In genomic region chr1:3773572-3774502, GRCh38 we compare ENCODE assay signal across 11 cellular contexts. TPM values are rescaled to one million over a fixed set of nuclear protein-coding genes. Genes with fewer than 3 reads are reported as not detected.
DNase-seq lines count a peak whose midpoint lies in the region; ATAC-seq, FAIRE-seq and TF ChIP-seq lines count a peak whose summit lies in the region.
"Had no signal": no experiment of that assay in that cellular context is flagged by ENCODE, and none has a peak within 500 bp of the region (broad histone marks: within the 10 kb centered on the region; RNA-seq: fewer than 3 reads in every experiment).

No MANE protein-coding gene starts in this region.

- no peak overlapping the region for H3K27ac ChIP-seq in BLaER1
- H3K27ac ChIP-seq in trophoblast cell (ENCODE audit: low read depth, low read length) = no peak overlapping the region
- H3K27ac ChIP-seq: brain microvascular endothelial cell had no signal

- H3K9ac ChIP-seq in BLaER1 (0 out of 2 replicates have a peak overlapping the region, but pooled peaks have one; percentile 15), trophoblast cell (ENCODE audit: low read length) (no peak overlapping the region)

- H2BK120ac ChIP-seq in trophoblast cell (ENCODE audit: insufficient read depth, low read length, poor library complexity) = no peak overlapping the region

- TF ChIP-seq CTCF in epithelial cell of proximal tubule (conservative IDR thresholded peaks at IDR 0.05; ENCODE audit: low read depth, low read length) = no peak

- H3K4me2 ChIP-seq in BLaER1 = peak overlapping the region; percentile 97
- H3K4me2 ChIP-seq in trophoblast cell (ENCODE audit: low read length) = peak overlapping the region; percentile 7

- ATAC-seq in GM21526 (IDR thresholded peaks at IDR 0.05; ENCODE audit: low FRiP score, unreplicated experiment) = no peak
- ATAC-seq in HG02642 (IDR thresholded peaks at IDR 0.05; ENCODE audit: poor library complexity, unreplicated experiment) = no peak
- no peak for ATAC-seq in sciatic nerve

- no peak for FAIRE-seq in H54 (lab: Jason Lieb, UNC)

- no peak for TF ChIP-seq POLR2A in H54 (IDR thresholded peaks at IDR 0.05; ENCODE audit: low read depth, low read length)

- peaks cover 95% of the 10 kb centered on the region for H3K4me1 ChIP-seq in BLaER1
- peaks cover 18 to 37% of the 10 kb centered on the region in 2 experiments for H3K4me1 ChIP-seq in trophoblast cell (ENCODE audit: control insufficient read depth in 1 of 2, insufficient read depth in 2 of 2, low read length in 2 of 2)

- H2AK5ac ChIP-seq in trophoblast cell (ENCODE audit: low read length) = no peak overlapping the region

- no peak overlapping the region for H4K12ac ChIP-seq in trophoblast cell (ENCODE audit: low read depth, low read length)

- H3K27ac Mint-ChIP-seq in IgD-negative memory B cell = no peak overlapping the region

- H3K23ac ChIP-seq in trophoblast cell (ENCODE audit: low read length) = no peak overlapping the region

- H3K27me3 ChIP-seq in BLaER1 = no peaks in the 10 kb centered on the region
- H3K27me3 ChIP-seq in trophoblast cell (ENCODE audit: insufficient read depth, low read length) = no peaks in the 10 kb centered on the region
- H3K27me3 ChIP-seq: brain microvascular endothelial cell had no signal

- no peak overlapping the region for H4K91ac ChIP-seq in trophoblast cell (ENCODE audit: low read depth, low read length)

- H3K14ac ChIP-seq in trophoblast cell (ENCODE audit: low read length) = no peak overlapping the region

- intact Hi-C loops in sciatic nerve (cut with DNase I) = no loop called here

- H4K20me1 ChIP-seq in BLaER1 = peaks cover 58% of the 10 kb centered on the region

- no peak overlapping the region for H2BK12ac ChIP-seq in trophoblast cell (ENCODE audit: low read length)

- H3K18ac ChIP-seq in trophoblast cell (ENCODE audit: low read length) = no peak overlapping the region

- H3K9me3 ChIP-seq in BLaER1 (no peaks in the 10 kb centered on the region), trophoblast cell (ENCODE audit: insufficient read depth, low read depth, low read length) (no peaks in the 10 kb centered on the region)

- peak overlapping the region; percentile 52 to 84 (median 75) for H3K4me3 Mint-ChIP-seq in IgD-negative memory B cell

- no peak overlapping the region for H4K8ac ChIP-seq in trophoblast cell (ENCODE audit: low read depth, low read length)

- no peak overlapping the region for H3K4ac ChIP-seq in trophoblast cell (ENCODE audit: low read depth, low read length)

- no peak overlapping the region for H2AFZ ChIP-seq in trophoblast cell (ENCODE audit: insufficient read depth, low read length, poor library complexity)

- H3K27me3 Mint-ChIP-seq in IgD-negative memory B cell = peaks cover 2% of the 10 kb centered on the region

- H3K36me3 ChIP-seq in BLaER1 = peaks cover 10% of the 10 kb centered on the region
- peaks cover 6 to 12% of the 10 kb centered on the region in 2 experiments for H3K36me3 ChIP-seq in trophoblast cell (ENCODE audit: control insufficient read depth in 1 of 2, insufficient read depth in 2 of 2, low read length in 2 of 2)
- H3K36me3 ChIP-seq: brain microvascular endothelial cell had no signal

- no CpG with 5 or more reads among the region's 23 CpGs for WGBS in trophoblast cell (ENCODE audit: extremely low coverage, insufficient coverage, insufficient read length)

- no peaks in the 10 kb centered on the region for H3K9me3 Mint-ChIP-seq in IgD-negative memory B cell

- H3K4me3 ChIP-seq in BLaER1 = no peak overlapping the region
- H3K4me3 ChIP-seq in epithelial cell of proximal tubule (ENCODE audit: low read depth, low read length) = peak overlapping the region; percentile 66
- no peak overlapping the region for H3K4me3 ChIP-seq in trophoblast cell (ENCODE audit: low read depth, low read length)

- no peaks in the 10 kb centered on the region for H3K79me2 ChIP-seq in trophoblast cell (ENCODE audit: control insufficient read depth, insufficient read depth, low read length, poor library complexity)

- no peak overlapping the region for H2BK5ac ChIP-seq in trophoblast cell (ENCODE audit: low read depth, low read length, poor library complexity)

- H3K79me1 ChIP-seq in trophoblast cell (ENCODE audit: low read length) = peaks cover 7% of the 10 kb centered on the region

- peaks cover 5% of the 10 kb centered on the region in 3 donors for H3K4me1 Mint-ChIP-seq in IgD-negative memory B cell

- DNase-seq in epithelial cell of proximal tubule (ENCODE audit: low read depth) (no peak), trophoblast cell (no peak), H54 (ENCODE audit: insufficient read length, low spot score) (no peak), sciatic nerve (ENCODE audit: low spot score) (no peak)
- DNase-seq: brain microvascular endothelial cell, NCI-H2029 had no signal

- no peaks in the 10 kb centered on the region for H3K36me3 Mint-ChIP-seq in IgD-negative memory B cell

RNA-seq across cellular contexts. Expression of gene SMIM1, which starts 1.3 kb away (rescaled TPM):
- not detected for polyA plus RNA-seq in IgD-negative memory B cell
- 3.6 TPM in 1 of 2 replicates, not detected in the other for total RNA-seq in epithelial cell of proximal tubule
- polyA plus RNA-seq in trophoblast cell (2013) = 4.1 TPM in 2 replicates
- 9.2 TPM for total RNA-seq in sciatic nerve

RNA-seq across cellular contexts. Expression of gene CCDC27, which starts 21.6 kb away (rescaled TPM):
- polyA plus RNA-seq in IgD-negative memory B cell = not detected
- total RNA-seq in epithelial cell of proximal tubule (not detected in 2 replicates), sciatic nerve (not detected)
- not detected in 2 replicates for polyA plus RNA-seq in trophoblast cell (2013)
- total RNA-seq: lower leg skin had no signal

RNA-seq across cellular contexts. Expression of gene LRRC47, which starts 22.5 kb away (rescaled TPM):
- polyA plus RNA-seq in IgD-negative memory B cell = 21.4 TPM
- 36.4 and 38.9 TPM in 2 replicates for total RNA-seq in epithelial cell of proximal tubule
- 19.3 and 19.6 TPM in 2 replicates for polyA plus RNA-seq in trophoblast cell (2013)
- total RNA-seq in sciatic nerve = 32.5 TPM
